Comparison of ENCODE assay signal across 8 cellular contexts in the genomic region with DNA sequence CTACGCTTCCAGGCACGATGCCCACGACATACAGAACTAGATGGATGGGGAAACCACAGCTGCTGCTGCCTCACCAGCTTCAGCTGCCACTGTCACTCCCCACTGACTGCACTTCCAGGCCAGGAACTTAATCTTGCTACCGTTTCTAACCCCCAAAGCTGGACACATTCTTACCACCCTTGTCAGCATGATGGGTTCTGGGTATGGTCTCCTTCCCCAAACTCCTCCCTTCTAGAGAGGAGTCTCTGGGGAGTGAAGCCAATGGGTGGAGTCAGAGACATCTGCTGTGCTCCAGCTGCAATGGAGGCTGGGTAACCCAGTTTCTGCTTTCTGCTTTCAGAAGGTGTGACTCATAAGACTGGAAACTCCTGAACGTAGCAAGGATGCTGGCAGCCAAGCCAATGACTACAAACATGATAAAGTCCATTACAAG.
DNase-seq lines count a peak whose midpoint lies in the region; ATAC-seq and TF ChIP-seq lines count a peak whose summit lies in the region.

No MANE protein-coding gene starts in this region.

- no peaks in the 10 kb centered on the region for H3K36me3 ChIP-seq in esophagus muscularis mucosa

- peaks cover 0 to 4% (median 2%) of the 10 kb centered on the region in 4 donors for H3K27me3 ChIP-seq in esophagus muscularis mucosa

- peak overlapping the region; percentile 26 to 62 (median 50) for H3K27ac ChIP-seq in esophagus muscularis mucosa (replicated peaks in 1 of 4)

- no peak for TF ChIP-seq CTCF in esophagus muscularis mucosa (IDR thresholded peaks at IDR 0.05)

- peak; percentile 64 for ATAC-seq in HG02763 (IDR thresholded peaks at IDR 0.05; ENCODE audit: unreplicated experiment)

- DNase-seq in stimulated activated CD4-positive, alpha-beta T cell treated with anti-CD3 and anti-CD28 coated beads, Interleukin-12 subunit alpha, Interleukin-12 subunit beta, amount 100 ng/mL, for 48 hours (ENCODE audit: low read depth in 2 of 3, low spot score in 1 of 3) = peak; percentile 18 to 32 (median 23)
- DNase-seq in stimulated activated CD4-positive, alpha-beta T cell treated with anti-CD3 and anti-CD28 coated beads, Interleukin-4, amount 100 ng/mL, for 1 hour = no peak
- DNase-seq in NOMO-1 treated with DMSO at 0.1 percent for 48 hours (lab: John Stamatoyannopoulos, UW; ENCODE audit: unreplicated experiment) (peak; percentile 79), esophagus muscularis mucosa (ENCODE audit: extremely low spot score) (no peak), smooth muscle cell of the brain vasculature (ENCODE audit: low read depth, low spot score) (peak; percentile 10), retina (no peak)
- DNase-seq in central memory CD4-positive, alpha-beta T cell = no peak

- no peak for TF ChIP-seq EP300 in esophagus muscularis mucosa (IDR thresholded peaks at IDR 0.05)

- no peak overlapping the region for H3K4me3 ChIP-seq in esophagus muscularis mucosa

- intact Hi-C loops in esophagus muscularis mucosa (cut with DNase I) = no loop called here

- no peak for TF ChIP-seq POLR2A in esophagus muscularis mucosa (IDR thresholded peaks at IDR 0.05; ENCODE audit: low read depth)

- H3K4me1 ChIP-seq in esophagus muscularis mucosa = peaks cover 0 to 9% (median 8%) of the 10 kb centered on the region in 4 donors

- 45% methylated on average over 5 of the region's 5 CpGs for WGBS in esophagus muscularis mucosa

- H3K9me3 ChIP-seq in esophagus muscularis mucosa = no peaks in the 10 kb centered on the region

Comparison
In these comparisons a context has a peak if more than half of its experiments do, and no peak if none do; other contexts are left out.
1. DNase-seq: peak in stimulated activated CD4-positive, alpha-beta T cell treated with anti-CD3 and anti-CD28 coated beads, Interleukin-12 subunit alpha, Interleukin-12 subunit beta, amount 100 ng/mL, for 48 hours (3 of 3), NOMO-1 treated with DMSO at 0.1 percent for 48 hours (single experiment) and smooth muscle cell of the brain vasculature (single experiment); none in stimulated activated CD4-positive, alpha-beta T cell treated with anti-CD3 and anti-CD28 coated beads, Interleukin-4, amount 100 ng/mL, for 1 hour (single experiment), esophagus muscularis mucosa (single experiment), retina (single experiment) and central memory CD4-positive, alpha-beta T cell (single experiment).